In the genomic region with DNA sequence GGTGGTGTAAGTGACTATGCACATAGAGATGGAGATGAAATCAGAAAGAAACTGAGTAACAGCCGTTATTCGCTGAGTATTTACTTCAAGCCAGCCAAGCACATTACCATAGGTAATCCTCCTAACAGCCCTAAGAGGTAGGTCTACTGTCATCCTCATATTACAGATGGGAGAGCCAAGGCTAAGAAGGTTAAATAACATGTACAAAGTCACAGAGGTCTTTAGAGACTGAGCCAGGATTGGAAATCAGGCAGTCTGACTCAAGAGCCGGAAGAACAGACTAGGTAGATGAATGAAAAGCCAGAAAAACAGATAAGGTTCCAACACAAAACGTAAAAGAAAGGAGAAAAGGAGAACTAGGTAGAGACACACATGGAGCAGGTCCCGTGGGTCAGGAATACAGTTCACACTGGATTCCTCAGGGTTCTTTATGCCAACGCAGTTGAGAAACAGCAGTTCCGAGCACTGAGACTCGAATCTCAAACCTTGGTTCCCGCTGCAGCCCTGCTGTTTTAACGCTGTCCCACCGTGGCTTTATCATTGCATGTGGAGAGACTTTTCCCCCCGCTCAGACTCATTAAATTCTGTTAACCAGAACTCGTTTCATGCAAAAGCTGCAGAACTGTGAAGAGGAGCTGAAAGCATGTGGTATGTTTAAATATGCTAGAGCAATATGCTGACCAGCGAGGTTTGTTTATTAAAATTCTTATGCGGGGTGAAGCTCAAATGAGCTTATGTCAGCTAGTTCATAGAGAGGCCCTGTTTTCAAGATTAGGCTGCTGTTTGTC, we compare ENCODE assay signal across 1 cellular context.
TF ChIP-seq lines count a peak whose summit lies in the region.

No MANE protein-coding gene starts in this region.

TF ChIP-seq in K562, 482 proteins besides CTCF, POLR2A, EP300 and RAD21 (continued from another document):
- TF ChIP-seq, protein P1, sequence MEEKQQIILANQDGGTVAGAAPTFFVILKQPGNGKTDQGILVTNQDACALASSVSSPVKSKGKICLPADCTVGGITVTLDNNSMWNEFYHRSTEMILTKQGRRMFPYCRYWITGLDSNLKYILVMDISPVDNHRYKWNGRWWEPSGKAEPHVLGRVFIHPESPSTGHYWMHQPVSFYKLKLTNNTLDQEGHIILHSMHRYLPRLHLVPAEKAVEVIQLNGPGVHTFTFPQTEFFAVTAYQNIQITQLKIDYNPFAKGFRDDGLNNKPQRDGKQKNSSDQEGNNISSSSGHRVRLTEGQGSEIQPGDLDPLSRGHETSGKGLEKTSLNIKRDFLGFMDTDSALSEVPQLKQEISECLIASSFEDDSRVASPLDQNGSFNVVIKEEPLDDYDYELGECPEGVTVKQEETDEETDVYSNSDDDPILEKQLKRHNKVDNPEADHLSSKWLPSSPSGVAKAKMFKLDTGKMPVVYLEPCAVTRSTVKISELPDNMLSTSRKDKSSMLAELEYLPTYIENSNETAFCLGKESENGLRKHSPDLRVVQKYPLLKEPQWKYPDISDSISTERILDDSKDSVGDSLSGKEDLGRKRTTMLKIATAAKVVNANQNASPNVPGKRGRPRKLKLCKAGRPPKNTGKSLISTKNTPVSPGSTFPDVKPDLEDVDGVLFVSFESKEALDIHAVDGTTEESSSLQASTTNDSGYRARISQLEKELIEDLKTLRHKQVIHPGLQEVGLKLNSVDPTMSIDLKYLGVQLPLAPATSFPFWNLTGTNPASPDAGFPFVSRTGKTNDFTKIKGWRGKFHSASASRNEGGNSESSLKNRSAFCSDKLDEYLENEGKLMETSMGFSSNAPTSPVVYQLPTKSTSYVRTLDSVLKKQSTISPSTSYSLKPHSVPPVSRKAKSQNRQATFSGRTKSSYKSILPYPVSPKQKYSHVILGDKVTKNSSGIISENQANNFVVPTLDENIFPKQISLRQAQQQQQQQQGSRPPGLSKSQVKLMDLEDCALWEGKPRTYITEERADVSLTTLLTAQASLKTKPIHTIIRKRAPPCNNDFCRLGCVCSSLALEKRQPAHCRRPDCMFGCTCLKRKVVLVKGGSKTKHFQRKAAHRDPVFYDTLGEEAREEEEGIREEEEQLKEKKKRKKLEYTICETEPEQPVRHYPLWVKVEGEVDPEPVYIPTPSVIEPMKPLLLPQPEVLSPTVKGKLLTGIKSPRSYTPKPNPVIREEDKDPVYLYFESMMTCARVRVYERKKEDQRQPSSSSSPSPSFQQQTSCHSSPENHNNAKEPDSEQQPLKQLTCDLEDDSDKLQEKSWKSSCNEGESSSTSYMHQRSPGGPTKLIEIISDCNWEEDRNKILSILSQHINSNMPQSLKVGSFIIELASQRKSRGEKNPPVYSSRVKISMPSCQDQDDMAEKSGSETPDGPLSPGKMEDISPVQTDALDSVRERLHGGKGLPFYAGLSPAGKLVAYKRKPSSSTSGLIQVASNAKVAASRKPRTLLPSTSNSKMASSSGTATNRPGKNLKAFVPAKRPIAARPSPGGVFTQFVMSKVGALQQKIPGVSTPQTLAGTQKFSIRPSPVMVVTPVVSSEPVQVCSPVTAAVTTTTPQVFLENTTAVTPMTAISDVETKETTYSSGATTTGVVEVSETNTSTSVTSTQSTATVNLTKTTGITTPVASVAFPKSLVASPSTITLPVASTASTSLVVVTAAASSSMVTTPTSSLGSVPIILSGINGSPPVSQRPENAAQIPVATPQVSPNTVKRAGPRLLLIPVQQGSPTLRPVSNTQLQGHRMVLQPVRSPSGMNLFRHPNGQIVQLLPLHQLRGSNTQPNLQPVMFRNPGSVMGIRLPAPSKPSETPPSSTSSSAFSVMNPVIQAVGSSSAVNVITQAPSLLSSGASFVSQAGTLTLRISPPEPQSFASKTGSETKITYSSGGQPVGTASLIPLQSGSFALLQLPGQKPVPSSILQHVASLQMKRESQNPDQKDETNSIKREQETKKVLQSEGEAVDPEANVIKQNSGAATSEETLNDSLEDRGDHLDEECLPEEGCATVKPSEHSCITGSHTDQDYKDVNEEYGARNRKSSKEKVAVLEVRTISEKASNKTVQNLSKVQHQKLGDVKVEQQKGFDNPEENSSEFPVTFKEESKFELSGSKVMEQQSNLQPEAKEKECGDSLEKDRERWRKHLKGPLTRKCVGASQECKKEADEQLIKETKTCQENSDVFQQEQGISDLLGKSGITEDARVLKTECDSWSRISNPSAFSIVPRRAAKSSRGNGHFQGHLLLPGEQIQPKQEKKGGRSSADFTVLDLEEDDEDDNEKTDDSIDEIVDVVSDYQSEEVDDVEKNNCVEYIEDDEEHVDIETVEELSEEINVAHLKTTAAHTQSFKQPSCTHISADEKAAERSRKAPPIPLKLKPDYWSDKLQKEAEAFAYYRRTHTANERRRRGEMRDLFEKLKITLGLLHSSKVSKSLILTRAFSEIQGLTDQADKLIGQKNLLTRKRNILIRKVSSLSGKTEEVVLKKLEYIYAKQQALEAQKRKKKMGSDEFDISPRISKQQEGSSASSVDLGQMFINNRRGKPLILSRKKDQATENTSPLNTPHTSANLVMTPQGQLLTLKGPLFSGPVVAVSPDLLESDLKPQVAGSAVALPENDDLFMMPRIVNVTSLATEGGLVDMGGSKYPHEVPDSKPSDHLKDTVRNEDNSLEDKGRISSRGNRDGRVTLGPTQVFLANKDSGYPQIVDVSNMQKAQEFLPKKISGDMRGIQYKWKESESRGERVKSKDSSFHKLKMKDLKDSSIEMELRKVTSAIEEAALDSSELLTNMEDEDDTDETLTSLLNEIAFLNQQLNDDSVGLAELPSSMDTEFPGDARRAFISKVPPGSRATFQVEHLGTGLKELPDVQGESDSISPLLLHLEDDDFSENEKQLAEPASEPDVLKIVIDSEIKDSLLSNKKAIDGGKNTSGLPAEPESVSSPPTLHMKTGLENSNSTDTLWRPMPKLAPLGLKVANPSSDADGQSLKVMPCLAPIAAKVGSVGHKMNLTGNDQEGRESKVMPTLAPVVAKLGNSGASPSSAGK (IDR thresholded peaks at IDR 0.05) = peak; percentile 32; the same call in 1 of the 2 replicates
- TF ChIP-seq ETV1 (tag; conservative IDR thresholded peaks at IDR 0.05; ENCODE audit: low read depth) (no peak), ZNF785 (CRISPR knock-in tag; IDR thresholded peaks at IDR 0.05) (no peak), TEAD2 (tag; IDR thresholded peaks at IDR 0.05) (no peak), SNRNP70 (optimal IDR thresholded peaks at IDR 0.05; ENCODE audit: low read depth, low read length) (no peak), CXXC5 (CRISPR knock-in tag; IDR thresholded peaks at IDR 0.05) (no peak)
